1 cellular context compared by ENCODE assay signal in the genomic region with DNA sequence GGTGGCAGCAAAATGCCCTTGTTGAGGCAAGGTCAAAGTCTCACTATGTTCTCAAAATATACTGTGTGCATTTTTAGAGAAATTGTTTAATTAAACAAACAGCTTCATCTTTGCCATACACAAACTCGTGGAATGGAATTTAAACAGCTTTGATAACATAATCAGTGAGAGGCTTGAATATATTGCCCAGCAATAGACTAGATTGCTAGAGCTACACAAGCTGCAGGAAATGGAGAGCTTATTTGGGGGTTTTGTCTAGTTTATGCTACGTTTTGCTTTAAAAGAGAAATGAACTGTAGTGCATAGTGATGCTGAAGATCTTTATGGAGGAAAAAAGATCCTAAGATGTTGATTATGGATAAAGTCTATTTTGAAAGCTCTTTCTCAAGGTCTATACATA.
TF ChIP-seq lines count a peak whose summit lies in the region.

No MANE protein-coding gene starts in this region.

TF ChIP-seq in SK-N-SH treated with all-trans-retinoic acid at 6 μM for 48 hours, 23 proteins besides CTCF, POLR2A, EP300 and RAD21 (continued from another document):
- TF ChIP-seq, protein P1, sequence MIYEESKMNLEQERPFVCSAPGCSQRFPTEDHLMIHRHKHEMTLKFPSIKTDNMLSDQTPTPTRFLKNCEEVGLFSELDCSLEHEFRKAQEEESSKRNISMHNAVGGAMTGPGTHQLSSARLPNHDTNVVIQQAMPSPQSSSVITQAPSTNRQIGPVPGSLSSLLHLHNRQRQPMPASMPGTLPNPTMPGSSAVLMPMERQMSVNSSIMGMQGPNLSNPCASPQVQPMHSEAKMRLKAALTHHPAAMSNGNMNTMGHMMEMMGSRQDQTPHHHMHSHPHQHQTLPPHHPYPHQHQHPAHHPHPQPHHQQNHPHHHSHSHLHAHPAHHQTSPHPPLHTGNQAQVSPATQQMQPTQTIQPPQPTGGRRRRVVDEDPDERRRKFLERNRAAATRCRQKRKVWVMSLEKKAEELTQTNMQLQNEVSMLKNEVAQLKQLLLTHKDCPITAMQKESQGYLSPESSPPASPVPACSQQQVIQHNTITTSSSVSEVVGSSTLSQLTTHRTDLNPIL (CRISPR knock-in tag; IDR thresholded peaks at IDR 0.05; ENCODE audit: low read depth): no peak
